Comparison of ENCODE assay signal across 26 cellular contexts in the genomic region with DNA sequence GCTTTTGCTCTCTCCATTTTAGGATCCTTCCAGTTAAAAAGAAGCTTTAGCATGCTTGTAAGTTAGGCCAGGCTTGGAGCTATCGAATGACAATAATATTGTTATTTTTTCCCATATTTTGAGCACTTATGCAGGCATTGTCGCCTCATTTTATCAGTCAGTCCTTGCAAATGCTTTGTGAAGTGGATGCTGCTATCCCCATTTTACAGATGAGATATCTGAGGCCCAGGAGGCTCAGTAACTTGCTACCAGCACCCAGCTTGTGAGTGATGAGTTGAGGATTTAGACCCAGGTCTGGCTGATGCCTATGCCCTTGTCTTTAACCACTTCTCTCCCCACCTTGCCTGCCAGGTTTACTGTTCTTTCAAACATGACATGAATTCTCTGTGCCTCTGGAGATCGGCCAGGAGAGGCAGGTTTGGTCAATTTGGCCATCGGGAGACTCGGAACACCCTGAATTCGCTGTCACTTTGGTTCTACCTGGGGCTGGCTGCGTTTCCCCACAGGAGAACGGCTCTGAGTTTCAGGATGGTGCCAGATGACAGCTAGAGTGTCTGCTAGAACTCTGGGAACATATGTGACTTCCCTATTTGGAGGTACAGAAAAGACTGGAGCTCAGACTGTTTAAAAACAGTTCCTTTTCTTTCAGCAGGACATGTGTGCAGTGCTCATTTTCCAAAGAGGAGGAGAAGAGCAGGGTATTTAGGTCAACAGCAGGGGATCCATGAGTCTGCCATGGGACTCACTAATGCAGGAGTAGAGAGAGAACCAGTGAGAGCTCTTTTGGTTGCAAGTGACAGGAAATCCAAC. TPM values are rescaled to one million over a fixed set of nuclear protein-coding genes. Genes with fewer than 3 reads are reported as not detected.
A peak's percentile ranks its signal among the peaks of the same experiment; 100 is the strongest.
DNase-seq lines count a peak whose midpoint lies in the region; ATAC-seq and TF ChIP-seq lines count a peak whose summit lies in the region.
"Had no signal": no experiment of that assay in that cellular context is flagged by ENCODE, and none has a peak within 500 bp of the region (broad histone marks: within the 10 kb centered on the region; RNA-seq: fewer than 3 reads in every experiment).

No MANE protein-coding gene starts in this region.

- H3K36me3 ChIP-seq in spleen, result no peaks in the 10 kb centered on the region
- H3K36me3 ChIP-seq: cardiac muscle cell, esophagus squamous epithelium had no signal

- ATAC-seq in left lobe of liver, result peak; percentile 26
- no peak for ATAC-seq in GM19351 (IDR thresholded peaks at IDR 0.05; ENCODE audit: unreplicated experiment)
- ATAC-seq in activated T-cell treated with anti-CD3 and anti-CD28 coated beads, Interleukin-2, amount 50 U/mL, for 4 hours, result no peak
- ATAC-seq: HCT116; PC-3; stimulated activated naive CD8-positive, alpha-beta T cell treated with anti-CD3 and anti-CD28 coated beads, Interleukin-15, amount 100 ng/mL, for 72 hours had no signal

- H3K36me3 Mint-ChIP-seq in activated naive CD4-positive, alpha-beta T cell treated with anti-CD3 and anti-CD28 coated beads, Interleukin-2, amount 10 ng/mL, durations not matched to agents 7 days and 5 days, result no peaks in the 10 kb centered on the region
- H3K36me3 Mint-ChIP-seq in activated T-cell treated with anti-CD3 and anti-CD28 coated beads, Interleukin-2, amount 50 U/mL, for 4 hours (ENCODE audit: insufficient read depth), result no peaks in the 10 kb centered on the region

- no peak overlapping the region for H3K27ac Mint-ChIP-seq in activated naive CD4-positive, alpha-beta T cell treated with anti-CD3 and anti-CD28 coated beads, Interleukin-2, amount 10 ng/mL, durations not matched to agents 7 days and 5 days
- H3K27ac Mint-ChIP-seq: activated CD4-positive, alpha-beta T cell treated with anti-CD3 and anti-CD28 coated beads, Interleukin-2, amount 10 ng/mL, durations not matched to agents 7 days and 5 days; stimulated activated naive CD8-positive, alpha-beta T cell treated with anti-CD3 and anti-CD28 coated beads, Interleukin-15, amount 100 ng/mL, for 72 hours had no signal

- no peak for TF ChIP-seq POLR2A in spleen (IDR thresholded peaks at IDR 0.05)

- H3K4me1 ChIP-seq in spleen, result peaks cover 0 to 51% (median 31%) of the 10 kb centered on the region in 6 donors

- TF ChIP-seq CTCF in HL-60 (IDR thresholded peaks at IDR 0.05; ENCODE audit: insufficient read depth, low read length) (no peak), spleen (IDR thresholded peaks at IDR 0.05 in 8 of 11, conservative IDR thresholded peaks at IDR 0.05 in 3 of 11) (no peak)

- H3K27me3 Mint-ChIP-seq in activated naive CD4-positive, alpha-beta T cell treated with anti-CD3 and anti-CD28 coated beads, Interleukin-2, amount 10 ng/mL, durations not matched to agents 7 days and 5 days, result peaks cover 26% of the 10 kb centered on the region
- no peaks in the 10 kb centered on the region for H3K27me3 Mint-ChIP-seq in activated T-cell treated with anti-CD3 and anti-CD28 coated beads, Interleukin-2, amount 50 U/mL, for 4 hours (ENCODE audit: low read depth)
- H3K27me3 Mint-ChIP-seq: stimulated activated naive CD8-positive, alpha-beta T cell treated with anti-CD3 and anti-CD28 coated beads, Interleukin-15, amount 100 ng/mL, for 72 hours had no signal

- no peak overlapping the region for H3K4me3 Mint-ChIP-seq in activated naive CD4-positive, alpha-beta T cell treated with anti-CD3 and anti-CD28 coated beads, Interleukin-2, amount 10 ng/mL, durations not matched to agents 7 days and 5 days
- H3K4me3 Mint-ChIP-seq in activated T-cell treated with anti-CD3 and anti-CD28 coated beads, Interleukin-2, amount 50 U/mL, for 4 hours, result no peak overlapping the region
- H3K4me3 Mint-ChIP-seq: activated CD4-positive, alpha-beta T cell treated with anti-CD3 and anti-CD28 coated beads, Interleukin-2, amount 10 ng/mL, durations not matched to agents 7 days and 5 days; neural crest cell; stimulated activated naive CD8-positive, alpha-beta T cell treated with anti-CD3 and anti-CD28 coated beads, Interleukin-15, amount 100 ng/mL, for 72 hours had no signal

- intact Hi-C loops in spleen (cut with DNase I; ENCODE audit: low total_unique reads), result no loop called here

- DNase-seq in HL-60 (ENCODE audit: low read depth in 1 of 2, low spot score in 1 of 2) (peak in 1 of 2 experiments; percentile 55), SKM-1 (lab: John Stamatoyannopoulos, UW; ENCODE audit: unreplicated experiment) (peak; percentile 39), left lobe of liver (ENCODE audit: low spot score) (no peak), spleen (no peak), inferior parietal cortex (ENCODE audit: extremely low spot score) (no peak)
- DNase-seq in activated naive CD4-positive, alpha-beta T cell treated with anti-CD3 and anti-CD28 coated beads, Interleukin-2, amount 10 ng/mL, durations not matched to agents 7 days and 5 days, result no peak
- no peak for DNase-seq in activated T-cell treated with anti-CD3 and anti-CD28 coated beads, Interleukin-2, amount 50 U/mL, for 4 hours
- DNase-seq: activated CD4-positive, alpha-beta T cell treated with anti-CD3 and anti-CD28 coated beads, Interleukin-2, amount 10 ng/mL, durations not matched to agents 7 days and 5 days; activated naive CD4-positive, alpha-beta T cell; amygdala; COR-L47; effector memory CD4-positive, alpha-beta T cell; esophagus squamous epithelium; left cardiac atrium; NCI-H1436; NCI-H69; PC-3; stimulated activated CD4-positive, alpha-beta T cell treated with anti-CD3 and anti-CD28 coated beads, Interleukin-4, amount 100 ng/mL, for 24 hours; stimulated activated naive CD8-positive, alpha-beta T cell treated with anti-CD3 and anti-CD28 coated beads, Interleukin-15, amount 100 ng/mL, for 72 hours; T-helper 2 cell; trophoblast cell had no signal

- no peaks in the 10 kb centered on the region for H3K9me3 ChIP-seq in spleen
- H3K9me3 ChIP-seq: esophagus squamous epithelium had no signal

- no peaks in the 10 kb centered on the region for H3K27me3 ChIP-seq in HL-60 (ENCODE audit: insufficient read depth, poor library complexity, severe bottlenecking)
- no peaks in the 10 kb centered on the region for H3K27me3 ChIP-seq in spleen (replicated peaks in 1 of 7)
- H3K27me3 ChIP-seq: cardiac muscle cell, esophagus squamous epithelium had no signal

- peaks cover 4% of the 10 kb centered on the region for H3K9me3 Mint-ChIP-seq in activated naive CD4-positive, alpha-beta T cell treated with anti-CD3 and anti-CD28 coated beads, Interleukin-2, amount 10 ng/mL, durations not matched to agents 7 days and 5 days
- H3K9me3 Mint-ChIP-seq in activated T-cell treated with anti-CD3 and anti-CD28 coated beads, Interleukin-2, amount 50 U/mL, for 4 hours, result no peaks in the 10 kb centered on the region
- H3K9me3 Mint-ChIP-seq: neural crest cell; stimulated activated naive CD8-positive, alpha-beta T cell treated with anti-CD3 and anti-CD28 coated beads, Interleukin-15, amount 100 ng/mL, for 72 hours had no signal

- CTCF ChIA-PET in activated naive CD4-positive, alpha-beta T cell treated with anti-CD3 and anti-CD28 coated beads, Interleukin-2, amount 10 ng/mL, durations not matched to agents 7 days and 5 days (lab: Charles Lee), result interaction anchor here (0.8 kb wide), 1 partner anchor 96 kb away, joined by 4 read pairs; no protein-coding TSS in a partner anchor

- H3K4me3 ChIP-seq in HL-60 (replicated peaks; ENCODE audit: insufficient read depth, low read length) (no peak overlapping the region), spleen (peak overlapping the region in 1 of 8 donors; percentile 15)
- H3K4me3 ChIP-seq: cardiac muscle cell, esophagus squamous epithelium had no signal

- no peaks in the 10 kb centered on the region for H3K4me1 Mint-ChIP-seq in activated naive CD4-positive, alpha-beta T cell treated with anti-CD3 and anti-CD28 coated beads, Interleukin-2, amount 10 ng/mL, durations not matched to agents 7 days and 5 days
- H3K4me1 Mint-ChIP-seq in activated T-cell treated with anti-CD3 and anti-CD28 coated beads, Interleukin-2, amount 50 U/mL, for 4 hours (ENCODE audit: low read depth), result no peaks in the 10 kb centered on the region
- H3K4me1 Mint-ChIP-seq: neural crest cell; stimulated activated naive CD8-positive, alpha-beta T cell treated with anti-CD3 and anti-CD28 coated beads, Interleukin-15, amount 100 ng/mL, for 72 hours had no signal

- WGBS in spleen, 5 donors, result 77 to 87% (median 82%) methylated on average over 8 of the region's 8 CpGs

- H3K27ac ChIP-seq in HL-60 (replicated peaks) (peak overlapping the region; percentile 69), spleen (peak overlapping the region in 7 of 8 donors; percentile 57 to 90 (median 75))
- H3K27ac ChIP-seq: cardiac muscle cell, VCaP had no signal

RNA-seq across cellular contexts. Expression of a gene that starts 25.4 kb away (rescaled TPM):
- 6.7 TPM for total RNA-seq in left lobe of liver
- total RNA-seq in spleen, result 10 to 100 TPM; 25.5 to 66.4 (median 36.7) TPM
- 10 to 100 TPM; 12.5 to 24.8 (median 19.5) TPM for polyA plus RNA-seq in spleen
- 10 to 100 TPM; 21.7 to 28.2 (median 25.0) TPM for total RNA-seq in activated T-cell treated with anti-CD3 and anti-CD28 coated beads, Interleukin-2, amount 50 U/mL, for 4 hours
